8 cellular contexts compared by ENCODE assay signal in genomic region chr19:45515081-45515624, GRCh38. TPM values are rescaled to one million over a fixed set of nuclear protein-coding genes. Genes with fewer than 3 reads are reported as not detected.
DNase-seq lines count a peak whose midpoint lies in the region; ATAC-seq, FAIRE-seq and TF ChIP-seq lines count a peak whose summit lies in the region.

No MANE protein-coding gene starts in this region.

- intact Hi-C loops in HepG2 (cut with micrococcal nuclease; ENCODE audit: unreplicated experiment), result loop anchor here (2.0 kb wide), 1 partner anchor 22 kb away; no protein-coding TSS in a partner anchor
- intact Hi-C loops in vagina (cut with DNase I), result no loop called here

- BruUV-seq in HepG2 (replicated peaks; lab: Mats Ljungman, UMichigan), result no TSS peak

- H3K36me3 Mint-ChIP-seq in activated naive CD4-positive, alpha-beta T cell treated with anti-CD3 and anti-CD28 coated beads, Interleukin-2, amount 50 U/mL, for 24 hours, result peaks cover 5% of the 10 kb centered on the region
- H3K36me3 Mint-ChIP-seq in activated T-cell treated with anti-CD3 and anti-CD28 coated beads, Interleukin-2, amount 50 U/mL, for 4 hours (ENCODE audit: insufficient read depth), result peaks cover 14% of the 10 kb centered on the region

- TF ChIP-seq EP300 in HepG2 (IDR thresholded peaks at IDR 0.05; ENCODE audit: low read depth in 2 of 2, low read length in 2 of 2), result 0 out of 4 replicates have a peak, but pooled peaks of 1 of the 2 experiments have one; percentile 15
- no peak for TF ChIP-seq EP300 in HepG2 (CRISPR knock-in tag; IDR thresholded peaks at IDR 0.05; ENCODE audit: borderline replicate concordance)

- FAIRE-seq in HepG2 (lab: Jason Lieb, UNC), result no peak

- H4K20me1 ChIP-seq in HepG2 (ENCODE audit: insufficient read depth, low read length), result peaks cover 7% of the 10 kb centered on the region

- no peak for TF ChIP-seq RAD21 in HepG2 (CRISPR knock-in tag; IDR thresholded peaks at IDR 0.05)

- H3K9me3 Mint-ChIP-seq in activated naive CD4-positive, alpha-beta T cell treated with anti-CD3 and anti-CD28 coated beads, Interleukin-2, amount 50 U/mL, for 24 hours, result no peaks in the 10 kb centered on the region
- no peaks in the 10 kb centered on the region for H3K9me3 Mint-ChIP-seq in activated T-cell treated with anti-CD3 and anti-CD28 coated beads, Interleukin-2, amount 50 U/mL, for 4 hours

- no peak for DNase-seq in activated naive CD4-positive, alpha-beta T cell treated with anti-CD3 and anti-CD28 coated beads, Interleukin-2, amount 50 U/mL, for 16 hours
- no peak for DNase-seq in activated T-cell treated with anti-CD3 and anti-CD28 coated beads, Interleukin-2, amount 50 U/mL, for 4 hours
- DNase-seq in HepG2 (ENCODE audit: low spot score) (peak; percentile 54), vagina (ENCODE audit: extremely low spot score in 2 of 2) (no peak), NCI-H1092 (lab: John Stamatoyannopoulos, UW) (no peak), cortex of kidney (lab: John Stamatoyannopoulos, UW) (no peak)

- H3K27me3 ChIP-seq in HepG2 (ENCODE audit: control insufficient read depth in 1 of 2, insufficient read depth in 2 of 2, low read length in 2 of 2), result no peaks in the 10 kb centered on the region
- H3K27me3 ChIP-seq in vagina, result no peaks in the 10 kb centered on the region

- no peak overlapping the region for H3K4me3 Mint-ChIP-seq in activated naive CD4-positive, alpha-beta T cell treated with anti-CD3 and anti-CD28 coated beads, Interleukin-2, amount 50 U/mL, for 24 hours
- H3K4me3 Mint-ChIP-seq in activated T-cell treated with anti-CD3 and anti-CD28 coated beads, Interleukin-2, amount 50 U/mL, for 4 hours, result peak overlapping the region; percentile 13

- peaks cover 41% of the 10 kb centered on the region for H3K79me2 ChIP-seq in HepG2 (ENCODE audit: insufficient read depth, low read length)

- 67% methylated on average over 8 of the region's 10 CpGs for WGBS in HepG2 (ENCODE audit: low lambda C conversion rate)

- peak overlapping the region; percentile 61 for H3K4me2 ChIP-seq in HepG2 (ENCODE audit: low read depth, low read length)

- CTCF ChIA-PET in HepG2 (lab: Yijun Ruan, JAX; ENCODE audit: low intra/inter-chr PET ratio, low total read pairs), result no interaction called here

- in situ Hi-C loops in HepG2 (cut with HindIII; ENCODE audit: extremely low pct_ligation_motif_present, low pct_unique_long_range_greater_than_20kb), result no loop called here

- TF ChIP-seq POLR2A in HepG2 (IDR thresholded peaks at IDR 0.05; ENCODE audit: insufficient read depth in 1 of 2, low read depth in 2 of 2, low read length in 2 of 2) (0 out of 4 replicates have a peak, but pooled peaks of 1 of the 2 experiments have one; percentile 7), vagina (IDR thresholded peaks at IDR 0.05) (no peak)

- H3K27me3 Mint-ChIP-seq in activated naive CD4-positive, alpha-beta T cell treated with anti-CD3 and anti-CD28 coated beads, Interleukin-2, amount 50 U/mL, for 24 hours, result no peaks in the 10 kb centered on the region
- no peaks in the 10 kb centered on the region for H3K27me3 Mint-ChIP-seq in activated T-cell treated with anti-CD3 and anti-CD28 coated beads, Interleukin-2, amount 50 U/mL, for 4 hours (ENCODE audit: low read depth)

- TF ChIP-seq CTCF in HepG2 (CRISPR knock-in tag; IDR thresholded peaks at IDR 0.05) (no peak), vagina (IDR thresholded peaks at IDR 0.05) (no peak)

- no peak overlapping the region for H2AFZ ChIP-seq in HepG2 (ENCODE audit: low read length)

- H3K9me3 ChIP-seq in HepG2 (ENCODE audit: low read length), result no peaks in the 10 kb centered on the region
- no peaks in the 10 kb centered on the region for H3K9me3 ChIP-seq in vagina

- peak; percentile 52 to 67 for ATAC-seq in activated T-cell treated with anti-CD3 and anti-CD28 coated beads, Interleukin-2, amount 50 U/mL, for 4 hours
- ATAC-seq in HepG2, result peak; percentile 24
- ATAC-seq in GM21717 (IDR thresholded peaks at IDR 0.05; ENCODE audit: unreplicated experiment), result no peak

- H3K27ac Mint-ChIP-seq in activated naive CD4-positive, alpha-beta T cell treated with anti-CD3 and anti-CD28 coated beads, Interleukin-2, amount 50 U/mL, for 24 hours, result peak overlapping the region; percentile 82

- H3K36me3 ChIP-seq in HepG2 (replicated peaks in 1 of 2; ENCODE audit: control insufficient read depth in 1 of 2, insufficient read depth in 2 of 2, low read length in 2 of 2) (peaks cover 13 to 22% of the 10 kb centered on the region in 2 experiments; a peak in 4 of 5 replicates), vagina (peaks cover 0 to 23% of the 10 kb centered on the region in 2 donors)

- H3K27ac ChIP-seq in HepG2 (ENCODE audit: extremely low read length, insufficient read depth, low read length) (peak overlapping the region; percentile 76), vagina (peak overlapping the region; percentile 68)

- peaks cover 52% of the 10 kb centered on the region for H3K4me1 Mint-ChIP-seq in activated naive CD4-positive, alpha-beta T cell treated with anti-CD3 and anti-CD28 coated beads, Interleukin-2, amount 50 U/mL, for 24 hours
- H3K4me1 Mint-ChIP-seq in activated T-cell treated with anti-CD3 and anti-CD28 coated beads, Interleukin-2, amount 50 U/mL, for 4 hours (ENCODE audit: low read depth), result peaks cover 54% of the 10 kb centered on the region

- H3K4me3 ChIP-seq in HepG2 (replicated peaks in 1 of 3; ENCODE audit: insufficient read depth in 1 of 3, low read depth in 2 of 3, low read length in 3 of 3) (no peak overlapping the region), vagina (no peak overlapping the region)

- POLR2A ChIA-PET in HepG2 (lab: Yijun Ruan, JAX), result no interaction called here

- H3K4me1 ChIP-seq in HepG2 (ENCODE audit: insufficient read depth, low read length), result peaks cover 83% of the 10 kb centered on the region
- H3K4me1 ChIP-seq in vagina, result peaks cover 54% of the 10 kb centered on the region

- H3K9ac ChIP-seq in HepG2 (ENCODE audit: insufficient read depth, low read depth, low read length), result peak overlapping the region; percentile 54

RNA-seq across cellular contexts. Expression of gene VASP, which starts 7.9 kb away (rescaled TPM):
- total RNA-seq in activated T-cell treated with anti-CD3 and anti-CD28 coated beads, Interleukin-2, amount 50 U/mL, for 4 hours, result 100 to 1,000 TPM; 135 to 164 (median 157) TPM
- 64.6 and 67.1 TPM in 2 replicates for total RNA-seq in HepG2 (2016; rRNA removed; fragmentation: Illumina TruSeq; extraction: Trizol)
- 22.8 and 24.0 TPM in 2 replicates for total RNA-seq in HepG2 (2016; cell fraction: cytosol; rRNA removed; fragmentation: Illumina TruSeq; extraction: Trizol; ENCODE audit: low read depth)
- total RNA-seq in HepG2 (2016; cell fraction: insoluble cytoplasmic fraction; rRNA removed; fragmentation: Illumina TruSeq; extraction: Trizol), result 60.7 and 68.5 TPM in 2 replicates
- 55.3 and 59.3 TPM in 2 replicates for total RNA-seq in HepG2 (2016; cell fraction: membrane; rRNA removed; fragmentation: Illumina TruSeq; extraction: Trizol)
- total RNA-seq in HepG2 (2016; cell fraction: nucleus; rRNA removed; fragmentation: Illumina TruSeq; extraction: Trizol), result 38.8 and 40.6 TPM in 2 replicates
- polyA plus RNA-seq in HepG2 (2011; rRNA removed), result 41.8 and 49.1 TPM in 2 replicates
- 29.9 and 46.4 TPM in 2 replicates for polyA plus RNA-seq in HepG2 (2011; cell fraction: cytosol; rRNA removed)
- 78.2 and 83.1 TPM in 2 replicates for polyA plus RNA-seq in HepG2 (2011; cell fraction: nucleus; rRNA removed)
- 30.9 and 35.9 TPM in 2 replicates for polyA plus RNA-seq in HepG2 (2012)
- 20.6 and 22.3 TPM in 2 replicates for polyA plus RNA-seq in HepG2 (2016; cell fraction: cytosol; fragmentation: Illumina TruSeq; extraction: Trizol; ENCODE audit: low read depth)
- polyA plus RNA-seq in HepG2 (2016; cell fraction: insoluble cytoplasmic fraction; fragmentation: Illumina TruSeq; extraction: Trizol; ENCODE audit: low read depth), result 75.4 and 76.4 TPM in 2 replicates
- 40.8 and 44.1 TPM in 2 replicates for polyA plus RNA-seq in HepG2 (2016; cell fraction: membrane; fragmentation: Illumina TruSeq; extraction: Trizol; ENCODE audit: low read depth)
- polyA plus RNA-seq in HepG2 (2016; cell fraction: nucleus; fragmentation: Illumina TruSeq; extraction: Trizol; ENCODE audit: insufficient read depth, low read depth), result 70.9 and 74.4 TPM in 2 replicates
- 38.0 and 110 TPM in 2 replicates for polyA minus RNA-seq in HepG2 (2011; rRNA and poly(A)+ RNA removed; ENCODE audit: low replicate concordance)
- polyA minus RNA-seq in HepG2 (2011; cell fraction: cytosol; rRNA and poly(A)+ RNA removed), result 36.7 and 47.2 TPM in 2 replicates
- 31.7 and 50.2 TPM in 2 replicates for polyA minus RNA-seq in HepG2 (2011; cell fraction: nucleus; rRNA and poly(A)+ RNA removed)
- total RNA-seq in vagina, result 103 TPM

RNA-seq across cellular contexts. Expression of gene PPM1N, which starts 16.9 kb away (rescaled TPM):
- 1 to 10 TPM; 1.1 to 1.4 (median 1.3) TPM for total RNA-seq in activated T-cell treated with anti-CD3 and anti-CD28 coated beads, Interleukin-2, amount 50 U/mL, for 4 hours
- total RNA-seq in HepG2 (2016; rRNA removed; fragmentation: Illumina TruSeq; extraction: Trizol) (0.31 and 0.67 TPM in 2 replicates), vagina (3.9 TPM)
- 0.53 and 0.71 TPM in 2 replicates for total RNA-seq in HepG2 (2016; cell fraction: cytosol; rRNA removed; fragmentation: Illumina TruSeq; extraction: Trizol; ENCODE audit: low read depth)
- total RNA-seq in HepG2 (2016; cell fraction: insoluble cytoplasmic fraction; rRNA removed; fragmentation: Illumina TruSeq; extraction: Trizol), result 0.48 and 0.91 TPM in 2 replicates
- 0.72 and 1.2 TPM in 2 replicates for total RNA-seq in HepG2 (2016; cell fraction: membrane; rRNA removed; fragmentation: Illumina TruSeq; extraction: Trizol)
- not detected in 2 replicates for total RNA-seq in HepG2 (2016; cell fraction: nucleus; rRNA removed; fragmentation: Illumina TruSeq; extraction: Trizol)
- polyA plus RNA-seq in HepG2 (2011; rRNA removed), result 1.3 and 1.8 TPM in 2 replicates
- polyA plus RNA-seq in HepG2 (2011; cell fraction: cytosol; rRNA removed), result 2.6 TPM in 2 replicates
- 1.1 and 2.1 TPM in 2 replicates for polyA plus RNA-seq in HepG2 (2011; cell fraction: nucleus; rRNA removed)
- 1.4 and 1.9 TPM in 2 replicates for polyA plus RNA-seq in HepG2 (2012)
- polyA plus RNA-seq in HepG2 (2016; cell fraction: cytosol; fragmentation: Illumina TruSeq; extraction: Trizol; ENCODE audit: low read depth), result 0.86 and 1.5 TPM in 2 replicates
- 0.76 TPM in 1 of 2 replicates, not detected in the other for polyA plus RNA-seq in HepG2 (2016; cell fraction: insoluble cytoplasmic fraction; fragmentation: Illumina TruSeq; extraction: Trizol; ENCODE audit: low read depth)
- 0.77 and 1.1 TPM in 2 replicates for polyA plus RNA-seq in HepG2 (2016; cell fraction: membrane; fragmentation: Illumina TruSeq; extraction: Trizol; ENCODE audit: low read depth)
- 1.2 TPM in 1 of 2 replicates, not detected in the other for polyA plus RNA-seq in HepG2 (2016; cell fraction: nucleus; fragmentation: Illumina TruSeq; extraction: Trizol; ENCODE audit: insufficient read depth, low read depth)
- polyA minus RNA-seq in HepG2 (2011; rRNA and poly(A)+ RNA removed; ENCODE audit: low replicate concordance), result 0.23 TPM in 1 of 2 replicates, not detected in the other
- polyA minus RNA-seq in HepG2 (2011; cell fraction: cytosol; rRNA and poly(A)+ RNA removed), result not detected in 2 replicates
- polyA minus RNA-seq in HepG2 (2011; cell fraction: nucleus; rRNA and poly(A)+ RNA removed), result 0.50 TPM in 1 of 2 replicates, not detected in the other

RNA-seq across cellular contexts. Expression of gene RTN2, which starts 18.3 kb away (rescaled TPM):
- 1 to 10 TPM in 2 of 3 donors, under 1 TPM in 1; 0.83 to 1.5 (median 1.5) TPM for total RNA-seq in activated T-cell treated with anti-CD3 and anti-CD28 coated beads, Interleukin-2, amount 50 U/mL, for 4 hours
- 2.1 and 2.9 TPM in 2 replicates for total RNA-seq in HepG2 (2016; rRNA removed; fragmentation: Illumina TruSeq; extraction: Trizol)
- total RNA-seq in HepG2 (2016; cell fraction: cytosol; rRNA removed; fragmentation: Illumina TruSeq; extraction: Trizol; ENCODE audit: low read depth), result 5.1 and 6.2 TPM in 2 replicates
- 2.0 and 3.5 TPM in 2 replicates for total RNA-seq in HepG2 (2016; cell fraction: insoluble cytoplasmic fraction; rRNA removed; fragmentation: Illumina TruSeq; extraction: Trizol)
- 6.2 and 8.3 TPM in 2 replicates for total RNA-seq in HepG2 (2016; cell fraction: membrane; rRNA removed; fragmentation: Illumina TruSeq; extraction: Trizol)
- total RNA-seq in HepG2 (2016; cell fraction: nucleus; rRNA removed; fragmentation: Illumina TruSeq; extraction: Trizol), result 2.3 and 2.8 TPM in 2 replicates
- 17.1 and 18.0 TPM in 2 replicates for polyA plus RNA-seq in HepG2 (2011; rRNA removed)
- 13.2 and 17.0 TPM in 2 replicates for polyA plus RNA-seq in HepG2 (2011; cell fraction: cytosol; rRNA removed)
- polyA plus RNA-seq in HepG2 (2011; cell fraction: nucleus; rRNA removed), result 12.6 and 14.7 TPM in 2 replicates
- polyA plus RNA-seq in HepG2 (2012), result 11.2 and 15.2 TPM in 2 replicates
- polyA plus RNA-seq in HepG2 (2016; cell fraction: cytosol; fragmentation: Illumina TruSeq; extraction: Trizol; ENCODE audit: low read depth), result 8.6 and 9.5 TPM in 2 replicates
- polyA plus RNA-seq in HepG2 (2016; cell fraction: insoluble cytoplasmic fraction; fragmentation: Illumina TruSeq; extraction: Trizol; ENCODE audit: low read depth), result 3.9 and 4.7 TPM in 2 replicates
- polyA plus RNA-seq in HepG2 (2016; cell fraction: membrane; fragmentation: Illumina TruSeq; extraction: Trizol; ENCODE audit: low read depth), result 9.5 and 9.7 TPM in 2 replicates
- polyA plus RNA-seq in HepG2 (2016; cell fraction: nucleus; fragmentation: Illumina TruSeq; extraction: Trizol; ENCODE audit: insufficient read depth, low read depth), result 11.0 and 11.5 TPM in 2 replicates
- 6.0 and 30.0 TPM in 2 replicates for polyA minus RNA-seq in HepG2 (2011; rRNA and poly(A)+ RNA removed; ENCODE audit: low replicate concordance)
- polyA minus RNA-seq in HepG2 (2011; cell fraction: cytosol; rRNA and poly(A)+ RNA removed), result 7.6 and 8.3 TPM in 2 replicates
- polyA minus RNA-seq in HepG2 (2011; cell fraction: nucleus; rRNA and poly(A)+ RNA removed), result 7.1 and 7.6 TPM in 2 replicates
- 13.0 TPM for total RNA-seq in vagina

RNA-seq across cellular contexts. Expression of gene FOSB, which starts 47.4 kb away (rescaled TPM):
- 10 to 100 TPM; 10.5 to 13.4 (median 13.2) TPM for total RNA-seq in activated T-cell treated with anti-CD3 and anti-CD28 coated beads, Interleukin-2, amount 50 U/mL, for 4 hours
- total RNA-seq in HepG2 (2016; rRNA removed; fragmentation: Illumina TruSeq; extraction: Trizol) (0.21 and 6.0 TPM in 2 replicates), vagina (20.6 TPM)
- 0.79 and 0.91 TPM in 2 replicates for total RNA-seq in HepG2 (2016; cell fraction: cytosol; rRNA removed; fragmentation: Illumina TruSeq; extraction: Trizol; ENCODE audit: low read depth)
- total RNA-seq in HepG2 (2016; cell fraction: insoluble cytoplasmic fraction; rRNA removed; fragmentation: Illumina TruSeq; extraction: Trizol), result 0.37 and 5.7 TPM in 2 replicates
- 0.93 and 1.2 TPM in 2 replicates for total RNA-seq in HepG2 (2016; cell fraction: membrane; rRNA removed; fragmentation: Illumina TruSeq; extraction: Trizol)
- 17.8 and 18.2 TPM in 2 replicates for total RNA-seq in HepG2 (2016; cell fraction: nucleus; rRNA removed; fragmentation: Illumina TruSeq; extraction: Trizol)
- polyA plus RNA-seq in HepG2 (2011; rRNA removed), result 2.8 TPM in 2 replicates
- polyA plus RNA-seq in HepG2 (2011; cell fraction: cytosol; rRNA removed), result 0.67 and 0.69 TPM in 2 replicates
- 23.1 and 35.9 TPM in 2 replicates for polyA plus RNA-seq in HepG2 (2011; cell fraction: nucleus; rRNA removed)
- polyA plus RNA-seq in HepG2 (2012), result 0.51 and 1.1 TPM in 2 replicates
- polyA plus RNA-seq in HepG2 (2016; cell fraction: cytosol; fragmentation: Illumina TruSeq; extraction: Trizol; ENCODE audit: low read depth), result not detected in 2 replicates
- polyA plus RNA-seq in HepG2 (2016; cell fraction: insoluble cytoplasmic fraction; fragmentation: Illumina TruSeq; extraction: Trizol; ENCODE audit: low read depth), result 0.35 and 0.74 TPM in 2 replicates
- 0.17 and 0.41 TPM in 2 replicates for polyA plus RNA-seq in HepG2 (2016; cell fraction: membrane; fragmentation: Illumina TruSeq; extraction: Trizol; ENCODE audit: low read depth)
- 17.9 and 36.0 TPM in 2 replicates for polyA plus RNA-seq in HepG2 (2016; cell fraction: nucleus; fragmentation: Illumina TruSeq; extraction: Trizol; ENCODE audit: insufficient read depth, low read depth)
- polyA minus RNA-seq in HepG2 (2011; rRNA and poly(A)+ RNA removed; ENCODE audit: low replicate concordance), result 16.2 and 24.3 TPM in 2 replicates
- 1.5 and 2.2 TPM in 2 replicates for polyA minus RNA-seq in HepG2 (2011; cell fraction: cytosol; rRNA and poly(A)+ RNA removed)
- 32.3 and 48.2 TPM in 2 replicates for polyA minus RNA-seq in HepG2 (2011; cell fraction: nucleus; rRNA and poly(A)+ RNA removed)
